19 cellular contexts compared by ENCODE assay signal in the genomic region with DNA sequence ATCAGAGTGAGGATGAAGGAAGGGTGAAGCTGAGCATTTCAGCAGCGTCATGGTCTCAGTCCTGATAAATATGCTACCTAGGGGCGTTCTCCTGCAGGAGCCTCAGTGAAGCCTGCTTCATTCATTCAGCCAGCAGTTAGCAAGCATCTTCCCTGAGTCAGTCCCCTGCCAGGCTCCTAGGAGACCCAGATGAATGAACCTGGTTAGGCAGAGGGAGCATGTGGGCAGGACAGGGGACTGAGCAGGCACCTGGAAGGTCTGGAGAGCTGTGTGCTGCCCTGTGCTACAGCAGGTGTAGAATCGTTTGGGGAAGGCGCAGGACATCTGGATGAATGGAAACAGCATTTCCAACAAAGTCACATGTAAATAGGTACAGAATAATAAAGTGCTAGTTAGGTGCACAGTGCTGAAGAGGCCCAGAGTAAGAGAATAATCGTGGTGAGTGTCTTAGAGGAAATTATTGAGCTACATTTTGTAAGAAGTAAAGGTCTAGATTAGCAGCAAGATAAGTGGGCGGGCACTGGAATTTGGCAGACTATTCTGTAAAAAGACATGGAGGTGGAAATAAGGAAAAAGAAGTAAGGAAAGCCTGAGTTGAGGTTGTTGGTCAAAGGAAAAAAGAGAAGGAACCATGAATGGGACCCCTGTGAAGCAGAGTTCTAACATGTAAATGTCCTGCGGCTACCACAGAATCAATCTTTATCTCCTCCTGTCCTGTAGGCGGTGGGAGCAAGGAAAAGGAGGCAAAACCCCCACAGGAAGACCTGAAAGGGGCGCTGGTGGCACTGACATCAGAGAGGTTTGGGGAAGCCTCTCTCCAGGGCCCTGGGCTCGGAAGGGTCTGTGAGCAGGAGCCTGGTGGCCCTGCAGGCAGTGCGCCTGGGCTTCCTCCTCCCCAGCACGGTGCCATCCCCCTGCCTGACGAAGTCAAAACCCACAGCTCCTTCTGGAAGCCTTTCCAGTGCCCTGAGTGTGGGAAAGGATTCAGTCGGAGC. TPM values are rescaled to one million over a fixed set of nuclear protein-coding genes. Genes with fewer than 3 reads are reported as not detected.
DNase-seq lines count a peak whose midpoint lies in the region; ATAC-seq and TF ChIP-seq lines count a peak whose summit lies in the region.
"Had no signal": no experiment of that assay in that cellular context is flagged by ENCODE, and none has a peak within 500 bp of the region (broad histone marks: within the 10 kb centered on the region; RNA-seq: fewer than 3 reads in every experiment).

No MANE protein-coding gene starts in this region.

- no peak for DNase-seq in activated CD8-positive, alpha-beta T cell treated with anti-CD3 and anti-CD28 coated beads for 36 hours
- DNase-seq in activated CD8-positive, alpha-beta T cell treated with anti-CD3 and anti-CD28 coated beads, Interleukin-2, amount 10 ng/mL, durations not matched to agents 7 days and 5 days, result no peak
- no peak for DNase-seq in neural progenitor cell (ENCODE audit: low spot score)
- no peak for DNase-seq in T-helper 9 cell
- DNase-seq in spleen, result no peak
- no peak for DNase-seq in posterior cingulate gyrus
- DNase-seq: BE2C; MG63; NCI-H1436 treated with DMSO at 0.1 percent for 48 hours; NCI-H524; psoas muscle; RPMI8226; stimulated activated CD4-positive, alpha-beta T cell treated with anti-CD3 and anti-CD28 coated beads, Interleukin-2, amount 100 ng/mL, for 48 hours had no signal

- ATAC-seq in activated CD8-positive, alpha-beta T cell treated with anti-CD3 and anti-CD28 coated beads for 36 hours, result no peak
- ATAC-seq in activated CD8-positive, alpha-beta T cell treated with anti-CD3 and anti-CD28 coated beads, Interleukin-2, amount 10 ng/mL, durations not matched to agents 7 days and 5 days, result no peak
- ATAC-seq: activated CD4-positive, CD25-positive, alpha-beta regulatory T cell treated with anti-CD3 and anti-CD28 coated beads, Interleukin-2, amount 50 U/mL, for 24 hours; psoas muscle had no signal

- H3K9ac ChIP-seq in HUES48 (ENCODE audit: low read depth, low read length), result no peak overlapping the region
- no peak overlapping the region for H3K9ac ChIP-seq in neural progenitor cell

- no peaks in the 10 kb centered on the region for H3K9me3 ChIP-seq in HUES48 (ENCODE audit: control insufficient read depth, insufficient read depth, low read length)
- no peaks in the 10 kb centered on the region for H3K9me3 ChIP-seq in ectodermal cell (ENCODE audit: control insufficient read depth, low read length)
- no peaks in the 10 kb centered on the region for H3K9me3 ChIP-seq in neural progenitor cell (ENCODE audit: low read depth)
- H3K9me3 ChIP-seq in spleen, result no peaks in the 10 kb centered on the region
- H3K9me3 ChIP-seq: BE2C, MG63, psoas muscle had no signal

- intact Hi-C loops in activated CD8-positive, alpha-beta T cell treated with anti-CD3 and anti-CD28 coated beads for 36 hours (cut with micrococcal nuclease), result no loop called here
- intact Hi-C loops in spleen (cut with DNase I; ENCODE audit: low total_unique reads) (no loop called here), posterior cingulate gyrus (cut with DNase I) (no loop called here)

- no peak overlapping the region for H2AFZ ChIP-seq in neural progenitor cell (replicated peaks)

- H3K27me3 ChIP-seq in HUES48 (ENCODE audit: control insufficient read depth, insufficient read depth, low read length) (no peaks in the 10 kb centered on the region), ectodermal cell (ENCODE audit: control insufficient read depth, insufficient read depth, low read length, poor library complexity, severe bottlenecking) (no peaks in the 10 kb centered on the region), neural progenitor cell (no peaks in the 10 kb centered on the region), spleen (replicated peaks in 1 of 7) (no peaks in the 10 kb centered on the region)
- H3K27me3 ChIP-seq: BE2C, MG63 had no signal

- no peak overlapping the region for H3K4me2 ChIP-seq in neural progenitor cell

- H3K79me2 ChIP-seq in neural progenitor cell (ENCODE audit: low read depth), result peaks cover 3% of the 10 kb centered on the region

- peaks cover 84% of the 10 kb centered on the region for H3K36me3 Mint-ChIP-seq in activated CD8-positive, alpha-beta T cell treated with anti-CD3 and anti-CD28 coated beads for 36 hours (ENCODE audit: low read depth)
- H3K36me3 Mint-ChIP-seq in activated CD8-positive, alpha-beta T cell treated with anti-CD3 and anti-CD28 coated beads, Interleukin-2, amount 10 ng/mL, durations not matched to agents 7 days and 5 days (ENCODE audit: low read depth), result peaks cover 84% of the 10 kb centered on the region
- H3K36me3 Mint-ChIP-seq in neural progenitor cell, result peaks cover 40% of the 10 kb centered on the region

- H4K20me1 ChIP-seq in neural progenitor cell (ENCODE audit: low read depth), result peaks cover 24% of the 10 kb centered on the region

- peaks cover 7% of the 10 kb centered on the region for H3F3A ChIP-seq in neural progenitor cell (ENCODE audit: low read depth)

- H3K27ac Mint-ChIP-seq in activated CD8-positive, alpha-beta T cell treated with anti-CD3 and anti-CD28 coated beads for 36 hours, result peak overlapping the region; percentile 62
- no peak overlapping the region for H3K27ac Mint-ChIP-seq in activated CD8-positive, alpha-beta T cell treated with anti-CD3 and anti-CD28 coated beads, Interleukin-2, amount 10 ng/mL, durations not matched to agents 7 days and 5 days
- H3K27ac Mint-ChIP-seq in neural progenitor cell, result no peak overlapping the region

- CTCF ChIA-PET in activated CD8-positive, alpha-beta T cell treated with anti-CD3 and anti-CD28 coated beads for 36 hours (lab: Charles Lee), result no interaction called here
- CTCF ChIA-PET in activated CD8-positive, alpha-beta T cell treated with anti-CD3 and anti-CD28 coated beads, Interleukin-2, amount 10 ng/mL, durations not matched to agents 7 days and 5 days (lab: Charles Lee), result interaction anchor here (1.3 kb wide), 1 partner anchor 285 kb away, joined by 3 read pairs; no protein-coding TSS in a partner anchor

- WGBS in ectodermal cell, 2 experiments, result 53% methylated on average over 14 of the region's 14 CpGs
- WGBS in spleen, 5 donors, result 84 to 93% (median 86%) methylated on average over 11 to 14 of the region's 14 CpGs

- peaks cover 26% of the 10 kb centered on the region for H3K4me1 ChIP-seq in HUES48 (ENCODE audit: control insufficient read depth, insufficient read depth, low read length)
- no peaks in the 10 kb centered on the region for H3K4me1 ChIP-seq in ectodermal cell (ENCODE audit: control insufficient read depth, insufficient read depth, low read length)
- H3K4me1 ChIP-seq in neural progenitor cell, result no peaks in the 10 kb centered on the region
- H3K4me1 ChIP-seq in spleen, result peaks cover 0 to 37% (median 7%) of the 10 kb centered on the region in 6 donors
- H3K4me1 ChIP-seq: BE2C had no signal

- no peaks in the 10 kb centered on the region for H3K9me3 Mint-ChIP-seq in activated CD8-positive, alpha-beta T cell treated with anti-CD3 and anti-CD28 coated beads for 36 hours
- H3K9me3 Mint-ChIP-seq in activated CD8-positive, alpha-beta T cell treated with anti-CD3 and anti-CD28 coated beads, Interleukin-2, amount 10 ng/mL, durations not matched to agents 7 days and 5 days (ENCODE audit: insufficient read depth), result no peaks in the 10 kb centered on the region
- H3K9me3 Mint-ChIP-seq in neural progenitor cell, result no peaks in the 10 kb centered on the region
- H3K9me3 Mint-ChIP-seq: neural crest cell had no signal

- peaks cover 74% of the 10 kb centered on the region for H3K36me3 ChIP-seq in HUES48 (ENCODE audit: control insufficient read depth, insufficient read depth, low read length)
- peaks cover 27% of the 10 kb centered on the region for H3K36me3 ChIP-seq in ectodermal cell (ENCODE audit: control insufficient read depth, insufficient read depth, low read length)
- peaks cover 12% of the 10 kb centered on the region for H3K36me3 ChIP-seq in neural progenitor cell
- H3K36me3 ChIP-seq in spleen, result peaks cover 4 to 100% (median 92%) of the 10 kb centered on the region in 6 donors

- peaks cover 82% of the 10 kb centered on the region for H3K4me1 Mint-ChIP-seq in activated CD8-positive, alpha-beta T cell treated with anti-CD3 and anti-CD28 coated beads for 36 hours (ENCODE audit: low read depth)
- peaks cover 42% of the 10 kb centered on the region for H3K4me1 Mint-ChIP-seq in activated CD8-positive, alpha-beta T cell treated with anti-CD3 and anti-CD28 coated beads, Interleukin-2, amount 10 ng/mL, durations not matched to agents 7 days and 5 days (ENCODE audit: low read depth)
- no peaks in the 10 kb centered on the region for H3K4me1 Mint-ChIP-seq in neural progenitor cell
- H3K4me1 Mint-ChIP-seq: neural crest cell had no signal

- H3K4me3 ChIP-seq in HUES48 (ENCODE audit: low read depth, low read length), result no peak overlapping the region
- H3K4me3 ChIP-seq in ectodermal cell (ENCODE audit: insufficient read depth, low read depth, low read length), result no peak overlapping the region
- no peak overlapping the region for H3K4me3 ChIP-seq in neural progenitor cell
- H3K4me3 ChIP-seq in spleen, result no peak overlapping the region
- H3K4me3 ChIP-seq: coronary artery, MG63, psoas muscle, skin epidermis had no signal

- POLR2A ChIA-PET in activated CD8-positive, alpha-beta T cell treated with anti-CD3 and anti-CD28 coated beads for 36 hours (lab: Charles Lee), result interaction anchor here (1.8 to 4.4 kb wide), 2 partner anchors 12 to 13 kb away, joined by 10 to 23 read pairs; partner anchors contain the start of gene ZSCAN25
- POLR2A ChIA-PET in activated CD8-positive, alpha-beta T cell treated with anti-CD3 and anti-CD28 coated beads, Interleukin-2, amount 10 ng/mL, durations not matched to agents 7 days and 5 days (lab: Charles Lee), result interaction anchor here (2.0 kb wide), 1 partner anchor 12 kb away, joined by 6 read pairs; the partner anchor contains the start of gene ZSCAN25

- TF ChIP-seq POLR2A in spleen (IDR thresholded peaks at IDR 0.05), result no peak

- H3K27ac ChIP-seq in HUES48 (ENCODE audit: low read depth, low read length) (peak overlapping the region; percentile 78), ectodermal cell (ENCODE audit: insufficient read depth, low read depth, low read length, poor library complexity, severe bottlenecking) (peak overlapping the region; percentile 6), neural progenitor cell (peak overlapping the region; percentile 37), spleen (no peak overlapping the region)
- H3K27ac ChIP-seq: coronary artery, psoas muscle, skin epidermis had no signal

- no peaks in the 10 kb centered on the region for H3K27me3 Mint-ChIP-seq in activated CD8-positive, alpha-beta T cell treated with anti-CD3 and anti-CD28 coated beads for 36 hours
- no peaks in the 10 kb centered on the region for H3K27me3 Mint-ChIP-seq in activated CD8-positive, alpha-beta T cell treated with anti-CD3 and anti-CD28 coated beads, Interleukin-2, amount 10 ng/mL, durations not matched to agents 7 days and 5 days (ENCODE audit: low read depth)
- H3K27me3 Mint-ChIP-seq in neural progenitor cell (ENCODE audit: insufficient read depth, low read depth), result peaks cover 3% of the 10 kb centered on the region

- no peak for TF ChIP-seq CTCF in activated CD8-positive, alpha-beta T cell treated with anti-CD3 and anti-CD28 coated beads for 36 hours (IDR thresholded peaks at IDR 0.05)
- TF ChIP-seq CTCF in neural progenitor cell (IDR thresholded peaks at IDR 0.05), result no peak
- TF ChIP-seq CTCF in spleen (IDR thresholded peaks at IDR 0.05 in 8 of 11, conservative IDR thresholded peaks at IDR 0.05 in 3 of 11), result no peak

- no peak overlapping the region for H3K4me3 Mint-ChIP-seq in activated CD8-positive, alpha-beta T cell treated with anti-CD3 and anti-CD28 coated beads for 36 hours
- H3K4me3 Mint-ChIP-seq in activated CD8-positive, alpha-beta T cell treated with anti-CD3 and anti-CD28 coated beads, Interleukin-2, amount 10 ng/mL, durations not matched to agents 7 days and 5 days, result no peak overlapping the region
- no peak overlapping the region for H3K4me3 Mint-ChIP-seq in neural progenitor cell
- H3K4me3 Mint-ChIP-seq: neural crest cell had no signal

RNA-seq across cellular contexts. Expression of gene ZSCAN25, which starts 12.0 kb away (rescaled TPM):
- total RNA-seq in activated CD8-positive, alpha-beta T cell treated with anti-CD3 and anti-CD28 coated beads for 36 hours, result 10 to 100 TPM; 31.8 to 35.8 TPM
- total RNA-seq in activated CD8-positive, alpha-beta T cell treated with anti-CD3 and anti-CD28 coated beads, Interleukin-2, amount 10 ng/mL, durations not matched to agents 7 days and 5 days, result 10 to 100 TPM; 34.8 to 36.3 TPM
- 15.1 TPM for polyA plus RNA-seq in ectodermal cell (2013, experiment 1 of 4)
- 19.6 TPM for polyA plus RNA-seq in ectodermal cell (2013, experiment 2 of 4)
- polyA plus RNA-seq in ectodermal cell (2013, experiment 3 of 4), result 11.5 TPM
- 12.7 TPM for polyA plus RNA-seq in ectodermal cell (2013, experiment 4 of 4)
- total RNA-seq in neural progenitor cell (ENCODE audit: low replicate concordance) (8.7 and 13.3 TPM in 2 replicates), spleen (10 to 100 TPM; 18.7 to 30.8 (median 26.4) TPM)
- 1 to 10 TPM; 3.8 to 7.2 (median 4.2) TPM for polyA plus RNA-seq in spleen

RNA-seq across cellular contexts. Expression of gene TMEM225B, which starts 30.7 kb away (rescaled TPM):
- 1 to 10 TPM in 1 of 2 experiments, under 1 TPM in 1; 0.92 to 2.2 TPM for total RNA-seq in activated CD8-positive, alpha-beta T cell treated with anti-CD3 and anti-CD28 coated beads for 36 hours
- total RNA-seq in activated CD8-positive, alpha-beta T cell treated with anti-CD3 and anti-CD28 coated beads, Interleukin-2, amount 10 ng/mL, durations not matched to agents 7 days and 5 days, result 1 to 10 TPM; 1.2 to 1.4 TPM
- polyA plus RNA-seq in ectodermal cell (2013, experiment 1 of 4), result 1.2 TPM
- polyA plus RNA-seq in ectodermal cell (2013, experiment 2 of 4), result 0.89 TPM
- 1.4 TPM for polyA plus RNA-seq in ectodermal cell (2013, experiment 3 of 4)
- 1.2 TPM for polyA plus RNA-seq in ectodermal cell (2013, experiment 4 of 4)
- total RNA-seq in neural progenitor cell (ENCODE audit: low replicate concordance) (0.53 TPM in 1 of 2 replicates, not detected in the other), spleen (1 to 10 TPM in 2 of 7 donors, under 1 TPM in 3, not detected in 2; 0.43 to 1.4 (median 0.77) TPM)
- 1 to 10 TPM in 2 of 3 donors, under 1 TPM in 1; 0.91 to 1.6 (median 1.3) TPM for polyA plus RNA-seq in spleen

RNA-seq across cellular contexts. Expression of gene CYP3A5, which starts 51.0 kb away (rescaled TPM):
- total RNA-seq in activated CD8-positive, alpha-beta T cell treated with anti-CD3 and anti-CD28 coated beads for 36 hours, result not detected
- not detected for total RNA-seq in activated CD8-positive, alpha-beta T cell treated with anti-CD3 and anti-CD28 coated beads, Interleukin-2, amount 10 ng/mL, durations not matched to agents 7 days and 5 days
- 0.52 TPM for polyA plus RNA-seq in ectodermal cell (2013, experiment 1 of 4)
- 0.25 TPM for polyA plus RNA-seq in ectodermal cell (2013, experiment 2 of 4)
- polyA plus RNA-seq in ectodermal cell (2013, experiment 3 of 4), result 0.69 TPM
- polyA plus RNA-seq in ectodermal cell (2013, experiment 4 of 4), result 0.73 TPM
- total RNA-seq in neural progenitor cell (ENCODE audit: low replicate concordance) (not detected in 2 replicates), spleen (not detected)
- polyA plus RNA-seq in spleen, result under 1 TPM in 2 of 3 donors, not detected in 1; 0.09 to 0.10 TPM
- total RNA-seq: neural crest cell had no signal

Comparison
In these comparisons a context has a peak if more than half of its experiments do, and no peak if none do; other contexts are left out.
1. H3K27ac ChIP-seq: peak in HUES48 (single experiment), ectodermal cell (single experiment) and neural progenitor cell (single experiment); none in spleen (0 of 8).